10 cellular contexts compared by ENCODE assay signal in the genomic region with DNA sequence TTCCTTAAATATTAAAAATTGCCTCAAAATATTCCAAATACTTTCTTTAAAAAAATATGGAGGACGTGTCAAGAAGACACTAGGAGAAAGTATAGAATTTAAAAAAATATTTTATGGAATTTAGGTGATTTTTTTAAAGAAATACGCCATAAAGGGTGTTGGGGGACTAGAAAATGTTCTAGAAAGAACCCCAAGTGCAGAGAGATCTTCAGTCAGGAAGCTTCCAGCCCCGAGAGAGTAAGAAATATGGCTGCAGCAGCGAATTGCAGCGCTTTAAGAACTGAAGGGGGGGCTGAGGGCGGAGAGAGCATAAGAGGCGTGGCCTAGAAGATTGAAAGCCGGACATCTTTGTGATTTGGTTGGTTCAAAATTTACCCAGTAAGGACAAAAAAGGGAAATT. TPM values are rescaled to one million over a fixed set of nuclear protein-coding genes. Genes with fewer than 3 reads are reported as not detected.
DNase-seq lines count a peak whose midpoint lies in the region; ATAC-seq and TF ChIP-seq lines count a peak whose summit lies in the region.
"Had no signal": no experiment of that assay in that cellular context is flagged by ENCODE, and none has a peak within 500 bp of the region (broad histone marks: within the 10 kb centered on the region; RNA-seq: fewer than 3 reads in every experiment).

A gene (minus strand): TSS at position 248 of the 400 bp plus-strand sequence.

- H3K9ac ChIP-seq in fibroblast of lung (ENCODE audit: insufficient read depth, low read length) (peak within 1 kb of the TSS; percentile 8), skeletal muscle satellite cell (ENCODE audit: low read depth, low read length) (peak within 1 kb of the TSS; percentile 89)

- no peaks in the 10 kb centered on the region for H3K9me3 ChIP-seq in fibroblast of lung (ENCODE audit: control insufficient read depth, insufficient read depth, low read depth, low read length)
- no peaks in the 10 kb centered on the region for H3K9me3 ChIP-seq in skeletal muscle satellite cell (replicated peaks; ENCODE audit: low read length)

- H3K27ac ChIP-seq in fibroblast of lung (ENCODE audit: insufficient read depth, low read length): peak within 1 kb of the TSS; percentile 90

- no peaks in the 10 kb centered on the region for H4K20me1 ChIP-seq in fibroblast of lung (ENCODE audit: control insufficient read depth, extremely low read depth, insufficient read depth, low read length)

- H3K4me1 ChIP-seq in fibroblast of lung (ENCODE audit: control insufficient read depth, extremely low read depth, insufficient read depth, low read length) (no peaks in the 10 kb centered on the region), skeletal muscle satellite cell (ENCODE audit: control insufficient read depth, insufficient read depth, low read length) (peaks cover 8% of the 10 kb centered on the region)

- peak within 1 kb of the TSS in 2 of 4 experiments; percentile 67 to 81 for H3K4me3 ChIP-seq in fibroblast of lung (replicated peaks in 1 of 4; ENCODE audit: control extremely low read depth in 1 of 4, insufficient read depth in 1 of 4, low read depth in 3 of 4, low read length in 4 of 4)
- H3K4me3 ChIP-seq in skeletal muscle satellite cell (ENCODE audit: low read length): peak within 1 kb of the TSS; percentile 83

- H3K79me2 ChIP-seq in fibroblast of lung (ENCODE audit: control insufficient read depth, insufficient read depth, low read length): peaks cover 31% of the 10 kb centered on the region

- H3K27me3 ChIP-seq in fibroblast of lung (ENCODE audit: control insufficient read depth, insufficient read depth, low read length): no peaks in the 10 kb centered on the region
- no peaks in the 10 kb centered on the region for H3K27me3 ChIP-seq in skeletal muscle satellite cell (ENCODE audit: control insufficient read depth, insufficient read depth, low read length)

- H2AFZ ChIP-seq in fibroblast of lung (ENCODE audit: low read length): no peak within 1 kb of the TSS

- ATAC-seq in GM18867 (IDR thresholded peaks at IDR 0.05; ENCODE audit: unreplicated experiment) (peak; percentile 14), GM19035 (IDR thresholded peaks at IDR 0.05; ENCODE audit: unreplicated experiment) (no peak), GM18520 (IDR thresholded peaks at IDR 0.05; ENCODE audit: unreplicated experiment) (no peak)

- no peaks in the 10 kb centered on the region for H3K36me3 ChIP-seq in fibroblast of lung (ENCODE audit: control insufficient read depth, insufficient read depth, low read length)
- no peaks in the 10 kb centered on the region for H3K36me3 ChIP-seq in skeletal muscle satellite cell (ENCODE audit: insufficient read depth, low read length)

- no peak for TF ChIP-seq CTCF in fibroblast of lung (conservative IDR thresholded peaks at IDR 0.05 in 1 of 2, IDR thresholded peaks at IDR 0.05 in 1 of 2; ENCODE audit: low read depth in 1 of 2, low read length in 2 of 2)

- peak; percentile 51 for DNase-seq in RPMI7951 (ENCODE audit: low read depth)
- peak in 1 of 2 donors; percentile 78 for DNase-seq in fibroblast of lung (ENCODE audit: low read depth in 2 of 2)
- no peak for DNase-seq in NCI-H2196 treated with DMSO at 0.1 percent for 48 hours (lab: John Stamatoyannopoulos, UW; ENCODE audit: unreplicated experiment)
- no peak for DNase-seq in activated naive CD4-positive, alpha-beta T cell treated with anti-CD3 and anti-CD28 coated beads, Interleukin-2, amount 50 U/mL, for 16 hours

- peak within 1 kb of the TSS; percentile 35 for H3K4me2 ChIP-seq in fibroblast of lung (ENCODE audit: extremely low read depth, insufficient read depth, low read length)
- peak within 1 kb of the TSS; percentile 68 for H3K4me2 ChIP-seq in skeletal muscle satellite cell (ENCODE audit: low read length)

RNA-seq across cellular contexts. Expression of the gene that starts here (rescaled TPM):
- 0.48 and 0.49 TPM in 2 replicates for total RNA-seq in RPMI7951 (2014; rRNA removed; shearing (Covaris generic))
- 97.9 TPM in 1 of 2 replicates, not detected in the other for total RNA-seq in fibroblast of lung
- 0.07 and 65.5 TPM in 2 replicates for polyA plus RNA-seq in fibroblast of lung
- 23.3 TPM in 1 of 2 replicates, not detected in the other for polyA plus RNA-seq in fibroblast of lung (2012)
- polyA minus RNA-seq in fibroblast of lung (ENCODE audit: low replicate concordance): 1.1 and 51.6 TPM in 2 replicates
- under 0.01 and 58.8 TPM in 2 replicates for total RNA-seq in skeletal muscle satellite cell (2012; rRNA removed)
- total RNA-seq: activated CD8-positive, alpha-beta memory T cell treated with anti-CD3 and anti-CD28 coated beads for 36 hours; M059J had no signal
